ENCODE assay signal across 8 cellular contexts in genomic region chr1:55195523-55196233, GRCh38. TPM values are rescaled to one million over a fixed set of nuclear protein-coding genes. Genes with fewer than 3 reads are reported as not detected.
A peak's percentile ranks its signal among the peaks of the same experiment; 100 is the strongest.
DNase-seq lines count a peak whose midpoint lies in the region; ATAC-seq and TF ChIP-seq lines count a peak whose summit lies in the region.

No MANE protein-coding gene starts in this region.

- H3K36me3 Mint-ChIP-seq in WTC11 = peaks cover 19% of the 10 kb centered on the region
- H3K36me3 Mint-ChIP-seq in natural killer cell treated with Interleukin-12 subunit alpha and Interleukin-12 subunit beta and Interleukin-15 and Interleukin-18, amount 100 ng/mL, for 72 hours = peaks cover 10% of the 10 kb centered on the region

- H3K9me3 ChIP-seq in heart right ventricle = no peaks in the 10 kb centered on the region

- CTCF ChIA-PET in WTC11 (lab: Charles Lee) = interaction anchor here (0.7 to 1.6 kb wide), 3 partner anchors 14 to 52 kb away, joined by 3 to 5 read pairs (median 3); no protein-coding TSS in a partner anchor

- peaks cover 5 to 76% (median 46%) of the 10 kb centered on the region in 9 donors for H3K4me1 ChIP-seq in heart right ventricle

- peak overlapping the region in 5 of 10 donors; percentile 28 to 75 (median 65) for H3K27ac ChIP-seq in heart right ventricle

- TF ChIP-seq CTCF in WTC11 (IDR thresholded peaks at IDR 0.05) = no peak
- no peak for TF ChIP-seq CTCF in heart right ventricle (IDR thresholded peaks at IDR 0.05)

- no peaks in the 10 kb centered on the region for H3K27me3 ChIP-seq in heart right ventricle

- DNase-seq in WTC11 (ENCODE audit: low spot score) = no peak
- DNase-seq in natural killer cell treated with Interleukin-12 subunit alpha and Interleukin-12 subunit beta and Interleukin-15 and Interleukin-18, amount 100 ng/mL, for 72 hours (ENCODE audit: low spot score) = no peak
- no peak for DNase-seq in left colon
- DNase-seq in NCI-H446 treated with DMSO at 0.1 percent for 48 hours (lab: John Stamatoyannopoulos, UW) = no peak
- no peak for DNase-seq in heart right ventricle
- DNase-seq in ACHN = no peak

- no peak overlapping the region for H3K4me3 ChIP-seq in heart right ventricle

- peaks cover 10% of the 10 kb centered on the region for H3K9me3 Mint-ChIP-seq in WTC11
- no peaks in the 10 kb centered on the region for H3K9me3 Mint-ChIP-seq in natural killer cell treated with Interleukin-12 subunit alpha and Interleukin-12 subunit beta and Interleukin-15 and Interleukin-18, amount 100 ng/mL, for 72 hours

- H3K4me1 Mint-ChIP-seq in WTC11 = peaks cover 29% of the 10 kb centered on the region
- H3K4me1 Mint-ChIP-seq in natural killer cell treated with Interleukin-12 subunit alpha and Interleukin-12 subunit beta and Interleukin-15 and Interleukin-18, amount 100 ng/mL, for 72 hours (ENCODE audit: low read depth in 2 of 2) = peaks cover 54 to 70% of the 10 kb centered on the region in 2 donors

- in situ Hi-C loops in ACHN (cut with HindIII; ENCODE audit: low pct_ligation_motif_present, low pct_unique_long_range_greater_than_20kb, low sequenced_read_pairs) = no loop called here

- intact Hi-C loops in left colon (cut with DNase I, micrococcal nuclease) (no loop called here), heart right ventricle (cut with DNase I) (no loop called here)

- H3K27ac Mint-ChIP-seq in WTC11 = 0 out of 2 replicates have a peak overlapping the region, but pooled peaks have one; percentile 21
- H3K27ac Mint-ChIP-seq in natural killer cell treated with Interleukin-12 subunit alpha and Interleukin-12 subunit beta and Interleukin-15 and Interleukin-18, amount 100 ng/mL, for 72 hours = peak overlapping the region; percentile 74 to 92

- H3K36me3 ChIP-seq in heart right ventricle = peaks cover 0 to 9% (median 0%) of the 10 kb centered on the region in 9 donors

- ATAC-seq in GM18861 (IDR thresholded peaks at IDR 0.05; ENCODE audit: unreplicated experiment) (peak; percentile 57), HG02938 (IDR thresholded peaks at IDR 0.05; ENCODE audit: unreplicated experiment) (peak; percentile 84), WTC11 (no peak), left colon (no peak), heart right ventricle (no peak)
- ATAC-seq in natural killer cell treated with Interleukin-12 subunit alpha and Interleukin-12 subunit beta and Interleukin-15 and Interleukin-18, amount 100 ng/mL, for 72 hours = peak; percentile 62 to 84

- POLR2A ChIA-PET in WTC11 (lab: Charles Lee) = no interaction called here

- H3K27me3 Mint-ChIP-seq in WTC11 (ENCODE audit: low read depth) = no peaks in the 10 kb centered on the region
- H3K27me3 Mint-ChIP-seq in natural killer cell treated with Interleukin-12 subunit alpha and Interleukin-12 subunit beta and Interleukin-15 and Interleukin-18, amount 100 ng/mL, for 72 hours = no peaks in the 10 kb centered on the region

- no peak overlapping the region for H3K4me3 Mint-ChIP-seq in WTC11
- peak overlapping the region; percentile 77 for H3K4me3 Mint-ChIP-seq in natural killer cell treated with Interleukin-12 subunit alpha and Interleukin-12 subunit beta and Interleukin-15 and Interleukin-18, amount 100 ng/mL, for 72 hours

- 90 to 93% methylated on average over 3 of the region's 3 CpGs for WGBS in heart right ventricle, 2 donors

TF ChIP-seq in WTC11, 78 proteins besides CTCF, POLR2A, EP300 and RAD21 (continues in another document):
- TF ChIP-seq ZNF671 (CRISPR knock-in tag; IDR thresholded peaks at IDR 0.05) (no peak), CREM (CRISPR knock-in tag; IDR thresholded peaks at IDR 0.05) (no peak), MAX (CRISPR knock-in tag; IDR thresholded peaks at IDR 0.05) (no peak), FOXJ3 (CRISPR knock-in tag; IDR thresholded peaks at IDR 0.05; ENCODE audit: borderline replicate concordance) (no peak), IRF2 (CRISPR knock-in tag; IDR thresholded peaks at IDR 0.05; ENCODE audit: borderline replicate concordance, low read depth) (no peak), AFF4 (CRISPR knock-in tag; IDR thresholded peaks at IDR 0.05; ENCODE audit: borderline replicate concordance) (no peak), ARID4B (CRISPR knock-in tag; IDR thresholded peaks at IDR 0.05; ENCODE audit: borderline replicate concordance) (no peak), USF2 (CRISPR knock-in tag; IDR thresholded peaks at IDR 0.05) (no peak)

RNA-seq across cellular contexts. Expression of gene USP24, which starts 19.5 kb away (rescaled TPM):
- total RNA-seq in WTC11 (2021) (35.4 to 40.9 TPM (median 37.2 TPM) in 3 replicates), left colon (10 to 100 TPM; 33.5 to 35.2 TPM), heart right ventricle (10 to 100 TPM; 31.4 to 49.7 (median 42.5) TPM)
- total RNA-seq in natural killer cell treated with Interleukin-12 subunit alpha and Interleukin-12 subunit beta and Interleukin-15 and Interleukin-18, amount 100 ng/mL, for 72 hours = 10 to 100 TPM; 66.8 to 83.1 TPM
- 10 to 100 TPM in 1 of 2 donors, 1 to 10 TPM in 1; 7.1 to 13.4 TPM for polyA plus RNA-seq in heart right ventricle

Comparison
In these comparisons a context has a peak if more than half of its experiments do, and no peak if none do; other contexts are left out.
1. ATAC-seq: peak in GM18861 (single experiment), HG02938 (single experiment) and natural killer cell treated with Interleukin-12 subunit alpha and Interleukin-12 subunit beta and Interleukin-15 and Interleukin-18, amount 100 ng/mL, for 72 hours (2 of 2); none in WTC11 (single experiment), left colon (single experiment) and heart right ventricle (0 of 8).